ENCODE assay signal across 8 cellular contexts in genomic region chr13:48037346-48038173, GRCh38. TPM values are rescaled to one million over a fixed set of nuclear protein-coding genes. Genes with fewer than 3 reads are reported as not detected.
A peak's percentile ranks its signal among the peaks of the same experiment; 100 is the strongest.
DNase-seq lines count a peak whose midpoint lies in the region; ATAC-seq, FAIRE-seq and TF ChIP-seq lines count a peak whose summit lies in the region.

NUDT15 (plus strand) TSS chr13:48037726; CDS start chr13:48037747, 21 bp downstream.

- intact Hi-C loops in kidney (cut with DNase I): no loop called here

- peak within 1 kb of the TSS; percentile 77 for H3K4me3 ChIP-seq in BJ (ENCODE audit: low read depth, low read length)
- peak within 1 kb of the TSS; percentile 97 to 99 for H3K4me3 ChIP-seq in kidney (ENCODE audit: low read length in 2 of 2)

- peak within 1 kb of the TSS; percentile 97 to 99 for H3K9ac ChIP-seq in kidney (ENCODE audit: low read length in 2 of 2)

- H3K4me1 ChIP-seq in kidney (ENCODE audit: control insufficient read depth in 1 of 2, insufficient read depth in 1 of 2, low read depth in 1 of 2, low read length in 2 of 2): peaks cover 8 to 13% of the 10 kb centered on the region in 2 donors

- TF ChIP-seq POLR2A in GM19193 (IDR thresholded peaks at IDR 0.05; ENCODE audit: extremely low read depth, insufficient read depth, insufficient read length): peak; percentile 98

- peak; percentile 99 for TF ChIP-seq CTCF in BJ (IDR thresholded peaks at IDR 0.05; ENCODE audit: insufficient read depth, low read depth, low read length)
- peak; percentile 92 for TF ChIP-seq CTCF in kidney (IDR thresholded peaks at IDR 0.05; ENCODE audit: borderline replicate concordance, extremely low read depth, insufficient read depth)

- H3K27me3 ChIP-seq in BJ (ENCODE audit: control insufficient read depth, insufficient read depth, low read length): no peaks in the 10 kb centered on the region

- peak; percentile 95 for ATAC-seq in HG03439 (IDR thresholded peaks at IDR 0.05; ENCODE audit: unreplicated experiment)

- H3K9me3 ChIP-seq in kidney (ENCODE audit: control insufficient read depth in 1 of 2, low read length in 2 of 2): no peaks in the 10 kb centered on the region

- H3K36me3 ChIP-seq in BJ (ENCODE audit: control insufficient read depth, insufficient read depth, low read length) (peaks cover 1% of the 10 kb centered on the region; the same call in 1 of the 2 replicates), kidney (ENCODE audit: control insufficient read depth in 1 of 2, insufficient read depth in 2 of 2, low read length in 2 of 2) (peaks cover 0 to 6% of the 10 kb centered on the region in 2 donors)

- POLR2A ChIA-PET in BJ (lab: Charles Lee): no interaction called here

- DNase-seq in BJ (ENCODE audit: low read depth): peak; percentile 61
- DNase-seq in NCI-H510A (lab: John Stamatoyannopoulos, UW): peak; percentile 48
- DNase-seq in activated CD4-positive, alpha-beta T cell treated with anti-CD3 and anti-CD28 coated beads for 1 hour: peak; percentile 91
- DNase-seq in cerebellum (ENCODE audit: low spot score): peak; percentile 96
- peak; percentile 97 for DNase-seq in kidney
- DNase-seq in stimulated activated CD4-positive, alpha-beta T cell treated with anti-CD3 and anti-CD28 coated beads, Interleukin-15, amount 100 ng/mL, for 24 hours: peak; percentile 95

- CTCF ChIA-PET in BJ (lab: Yijun Ruan, JAX): interaction anchor here (0.6 to 3.1 kb wide), 27 partner anchors 10 to 1237 kb away, joined by 3 to 38 read pairs (median 4); partner anchors contain the start of genes MED4 and SUCLA2

- no peak for FAIRE-seq in kidney (lab: Jason Lieb, UNC)

- peak within 1 kb of the TSS; percentile 98 to 99 for H3K27ac ChIP-seq in kidney (ENCODE audit: low read depth in 2 of 2, low read length in 2 of 2)

RNA-seq across cellular contexts. Expression of gene NUDT15, which starts in this region (rescaled TPM):
- polyA plus RNA-seq in BJ (2011; rRNA removed): 8.2 and 13.5 TPM in 2 replicates
- polyA minus RNA-seq in BJ (2011; rRNA and poly(A)+ RNA removed): 1.7 and 2.6 TPM in 2 replicates
- total RNA-seq in cerebellum: 9.9 TPM
- total RNA-seq in kidney: 11.9 TPM
- polyA plus RNA-seq in kidney (ENCODE audit: insufficient read depth, low read depth, low replicate concordance): 19.7 TPM

Comparison
In these comparisons a context has a peak if more than half of its experiments do, and no peak if none do; other contexts are left out.
1. Peak in every context shown above with its lines: DNase-seq, ATAC-seq, H3K4me3 ChIP-seq and H3K27ac ChIP-seq.